ENCODE assay signal across 28 cellular contexts in genomic region chr21:43342301-43342881, GRCh38.
DNase-seq lines count a peak whose midpoint lies in the region; ATAC-seq, FAIRE-seq and TF ChIP-seq lines count a peak whose summit lies in the region.
"Had no signal": no experiment of that assay in that cellular context is flagged by ENCODE, and none has a peak within 500 bp of the region (broad histone marks: within the 10 kb centered on the region; RNA-seq: fewer than 3 reads in every experiment).

No MANE protein-coding gene starts in this region.

- no TSS peak for BruUV-seq in K562 (replicated peaks; lab: Mats Ljungman, UMichigan)

- H3K9me3 Mint-ChIP-seq in neural progenitor cell, result peaks cover 6% of the 10 kb centered on the region
- H3K9me3 Mint-ChIP-seq: T-cell had no signal

- H4K20me1 ChIP-seq in K562 (replicated peaks; ENCODE audit: control insufficient read depth, insufficient read depth, low read length), result 0 out of 2 replicates have a peak, but pooled peaks cover 3% of the 10 kb centered on the region
- no peaks in the 10 kb centered on the region for H4K20me1 ChIP-seq in neural progenitor cell (ENCODE audit: low read depth)

- no peak for DNase-seq in HEK293T (ENCODE audit: extremely low spot score)
- no peak for DNase-seq in K562 (ENCODE audit: extremely low read depth in 1 of 4, low spot score in 3 of 4)
- no peak for DNase-seq in neural progenitor cell (ENCODE audit: low spot score)
- no peak for DNase-seq in urothelium cell line (ENCODE audit: low spot score)
- no peak for DNase-seq in A172 (ENCODE audit: low spot score)
- no peak for DNase-seq in aorta
- DNase-seq: activated CD4-positive, alpha-beta memory T cell treated with anti-CD3 and anti-CD28 coated beads for 36 hours; anterior cingulate cortex; caudate nucleus; CD4-positive, alpha-beta memory T cell; cortex of kidney; effector memory CD8-positive, alpha-beta T cell; erythroblast; H7; heart left ventricle; MM.1S; NCI-H2081 treated with DMSO at 0.1 percent for 48 hours; NCI-H226; stimulated activated naive CD8-positive, alpha-beta T cell treated with anti-CD3 and anti-CD28 coated beads, Interleukin-15, amount 100 ng/mL, for 72 hours; T-cell; tibial artery had no signal

- 23% methylated on average over 17 of the region's 17 CpGs for WGBS in K562 (ENCODE audit: insufficient coverage, low coverage, missing lambda C conversion rate)
- WGBS in aorta, 2 donors, result 89 to 96% methylated on average over 17 of the region's 17 CpGs

- H3K27ac ChIP-seq in K562 (ENCODE audit: extremely low read depth, low read depth, low read length) (no peak overlapping the region), neural progenitor cell (no peak overlapping the region), aorta (ENCODE audit: low read depth in 1 of 2, low read length in 2 of 2) (no peak overlapping the region)
- H3K27ac ChIP-seq: heart left ventricle, KMS-11, tibial artery had no signal

- H3F3A ChIP-seq in neural progenitor cell (ENCODE audit: low read depth), result no peaks in the 10 kb centered on the region

- H3K27me3 Mint-ChIP-seq in neural progenitor cell (ENCODE audit: insufficient read depth, low read depth), result peaks cover 9% of the 10 kb centered on the region
- H3K27me3 Mint-ChIP-seq: activated CD4-positive, alpha-beta memory T cell treated with anti-CD3 and anti-CD28 coated beads for 36 hours had no signal

- POLR2A ChIA-PET in HEK293T (lab: Yijun Ruan, JAX) (no interaction called here), K562 (lab: Yijun Ruan, JAX) (interaction anchor here (0.8 to 1.0 kb wide), 2 partner anchors 13 to 32 kb away, joined by 3 read pairs; no protein-coding TSS in a partner anchor)

- no peak overlapping the region for H2AFZ ChIP-seq in K562 (ENCODE audit: low read depth, low read length)
- no peak overlapping the region for H2AFZ ChIP-seq in neural progenitor cell (replicated peaks)

- in situ Hi-C loops in K562 (cut with MboI), result no loop called here

- H3K4me2 ChIP-seq in K562 (ENCODE audit: insufficient read depth, low read length) (no peak overlapping the region), neural progenitor cell (no peak overlapping the region)
- H3K4me2 ChIP-seq: KMS-11 had no signal

- TF ChIP-seq POLR2A in K562 (conservative IDR thresholded peaks at IDR 0.05), result no peak

- H3K4me1 ChIP-seq in K562 (replicated peaks in 1 of 2; ENCODE audit: control insufficient read depth in 2 of 2, insufficient read depth in 2 of 2, low read length in 2 of 2), result peaks cover 0 to 51% of the 10 kb centered on the region in 2 experiments; a peak in 2 of 5 replicates
- no peaks in the 10 kb centered on the region for H3K4me1 ChIP-seq in neural progenitor cell
- no peaks in the 10 kb centered on the region for H3K4me1 ChIP-seq in aorta (ENCODE audit: control insufficient read depth in 1 of 2, insufficient read depth in 2 of 2, low read length in 2 of 2)

- FAIRE-seq in K562 (lab: Jason Lieb, UNC) (no peak), urothelium cell line (lab: Jason Lieb, UNC) (peak; percentile 99)

- no peaks in the 10 kb centered on the region for H3K9me3 ChIP-seq in K562 (replicated peaks; ENCODE audit: control insufficient read depth, insufficient read depth, low read depth, low read length)
- no peaks in the 10 kb centered on the region for H3K9me3 ChIP-seq in neural progenitor cell (ENCODE audit: low read depth)
- no peaks in the 10 kb centered on the region for H3K9me3 ChIP-seq in aorta (ENCODE audit: control insufficient read depth, low read length)
- H3K9me3 ChIP-seq: heart left ventricle, mucosa of descending colon, tibial artery had no signal

- peaks cover 31% of the 10 kb centered on the region for H3K4me1 Mint-ChIP-seq in neural progenitor cell

- H3K9ac ChIP-seq in K562 (ENCODE audit: insufficient read depth in 1 of 2, low read depth in 2 of 2, low read length in 2 of 2), result no peak overlapping the region
- no peak overlapping the region for H3K9ac ChIP-seq in neural progenitor cell
- H3K9ac ChIP-seq: KMS-11 had no signal

- H3K4me3 ChIP-seq in K562 (no peak overlapping the region), neural progenitor cell (no peak overlapping the region), aorta (ENCODE audit: low read length in 2 of 2) (no peak overlapping the region)
- H3K4me3 ChIP-seq: heart left ventricle, mucosa of descending colon, tibial artery had no signal

- no peaks in the 10 kb centered on the region for H3K36me3 ChIP-seq in K562 (ENCODE audit: control insufficient read depth, insufficient read depth, low read length)
- no peaks in the 10 kb centered on the region for H3K36me3 ChIP-seq in neural progenitor cell
- H3K36me3 ChIP-seq in aorta (ENCODE audit: control insufficient read depth in 1 of 2, insufficient read depth in 2 of 2, low read length in 1 of 2), result no peaks in the 10 kb centered on the region
- H3K36me3 ChIP-seq: heart left ventricle, tibial artery had no signal

- peak overlapping the region; percentile 51 for H3K4me3 Mint-ChIP-seq in neural progenitor cell
- H3K4me3 Mint-ChIP-seq: activated CD4-positive, alpha-beta memory T cell treated with anti-CD3 and anti-CD28 coated beads for 36 hours; activated naive CD8-positive, alpha-beta T cell; CD4-positive, alpha-beta memory T cell; effector memory CD8-positive, alpha-beta T cell; neural crest cell; stimulated activated naive CD8-positive, alpha-beta T cell treated with anti-CD3 and anti-CD28 coated beads, Interleukin-15, amount 100 ng/mL, for 72 hours; T-cell had no signal

- no peaks in the 10 kb centered on the region for H3K9me1 ChIP-seq in K562 (ENCODE audit: control insufficient read depth, insufficient read depth, low read length)

- intact Hi-C loops in K562 (cut with micrococcal nuclease), result no loop called here
- intact Hi-C loops in aorta (cut with DNase I), result no loop called here

- ATAC-seq in K562 (no peak), aorta (ENCODE audit: low FRiP score) (no peak), HG03280 (IDR thresholded peaks at IDR 0.05; ENCODE audit: unreplicated experiment) (no peak)
- ATAC-seq: activated CD4-positive, CD25-positive, alpha-beta regulatory T cell treated with anti-CD3 and anti-CD28 coated beads, Interleukin-2, amount 50 U/mL, for 24 hours; effector memory CD8-positive, alpha-beta T cell; stimulated activated naive CD8-positive, alpha-beta T cell treated with anti-CD3 and anti-CD28 coated beads, Interleukin-15, amount 100 ng/mL, for 72 hours; T-cell had no signal

- no peak for TF ChIP-seq RAD21 in K562 (CRISPR knock-in tag; conservative IDR thresholded peaks at IDR 0.05 in 1 of 2, IDR thresholded peaks at IDR 0.05 in 1 of 2)

- peaks cover 33 to 88% of the 10 kb centered on the region in 2 experiments; a peak in 4 of 5 replicates for H3K27me3 ChIP-seq in K562 (ENCODE audit: control insufficient read depth in 2 of 2, insufficient read depth in 2 of 2, low read length in 2 of 2)
- H3K27me3 ChIP-seq in neural progenitor cell, result no peaks in the 10 kb centered on the region
- no peaks in the 10 kb centered on the region for H3K27me3 ChIP-seq in aorta (ENCODE audit: control insufficient read depth in 1 of 2, insufficient read depth in 2 of 2, low read length in 1 of 2)
- H3K27me3 ChIP-seq: heart left ventricle had no signal

- no peak for TF ChIP-seq CTCF in K562 (IDR thresholded peaks at IDR 0.05 in 2 of 3, conservative IDR thresholded peaks at IDR 0.05 in 1 of 3; ENCODE audit: insufficient read depth in 2 of 3, low read depth in 1 of 3, low read length in 3 of 3)
- TF ChIP-seq CTCF in neural progenitor cell (IDR thresholded peaks at IDR 0.05), result no peak

- no peak for TF ChIP-seq EP300 in K562 (IDR thresholded peaks at IDR 0.05; ENCODE audit: low read length)

- peaks cover 1% of the 10 kb centered on the region for H3K36me3 Mint-ChIP-seq in neural progenitor cell
- H3K36me3 Mint-ChIP-seq: activated CD4-positive, alpha-beta memory T cell treated with anti-CD3 and anti-CD28 coated beads for 36 hours; activated naive CD8-positive, alpha-beta T cell; CD4-positive, alpha-beta memory T cell; T-cell had no signal

- H3K27ac Mint-ChIP-seq in neural progenitor cell, result peak overlapping the region; percentile 89
- H3K27ac Mint-ChIP-seq: activated CD4-positive, alpha-beta memory T cell treated with anti-CD3 and anti-CD28 coated beads for 36 hours; activated naive CD8-positive, alpha-beta T cell; activated T-helper 2 cell treated with anti-CD3 and anti-CD28 coated beads, Interferon-gamma antibody, Interleukin-2, Interleukin-4, amounts not matched to agents 10 μg/mL and 5 μg/mL and 100 μg/mL, durations not matched to agents 14 hours and 24 hours and 36 hours; effector memory CD8-positive, alpha-beta T cell; stimulated activated naive CD8-positive, alpha-beta T cell treated with anti-CD3 and anti-CD28 coated beads, Interleukin-15, amount 100 ng/mL, for 72 hours; T-cell had no signal

- no peaks in the 10 kb centered on the region for H3K79me2 ChIP-seq in K562 (ENCODE audit: control insufficient read depth, insufficient read depth, low read length)
- H3K79me2 ChIP-seq in neural progenitor cell (ENCODE audit: low read depth), result no peaks in the 10 kb centered on the region

- CTCF ChIA-PET in HEK293T (lab: Yijun Ruan, JAX), result no interaction called here
- CTCF ChIA-PET in K562 (lab: Yijun Ruan, JAX; ENCODE audit: low intra/inter-chr PET ratio), result no interaction called here

TF ChIP-seq in HEK293T, 16 proteins besides CTCF, POLR2A, EP300 and RAD21:
- no peak for TF ChIP-seq ZNF384 (IDR thresholded peaks at IDR 0.05)
- TF ChIP-seq CTBP1 (IDR thresholded peaks at IDR 0.05; ENCODE audit: borderline replicate concordance), result no peak
- TF ChIP-seq ELF4 (IDR thresholded peaks at IDR 0.05), result 0 out of 2 replicates have a peak, but pooled peaks have one; percentile 18
- no peak for TF ChIP-seq FOXM1 (IDR thresholded peaks at IDR 0.05; ENCODE audit: borderline replicate concordance)
- TF ChIP-seq HDGF (IDR thresholded peaks at IDR 0.05; ENCODE audit: borderline replicate concordance), result no peak
- TF ChIP-seq L3MBTL2 (conservative IDR thresholded peaks at IDR 0.05), result no peak
- TF ChIP-seq TARDBP (IDR thresholded peaks at IDR 0.05), result no peak
- no peak for TF ChIP-seq FOXA1 (IDR thresholded peaks at IDR 0.05)
- TF ChIP-seq ARNT (IDR thresholded peaks at IDR 0.05), result no peak

TF ChIP-seq in K562, 482 proteins besides CTCF, POLR2A, EP300 and RAD21 (continues in another document):
- TF ChIP-seq HNRNPL (IDR thresholded peaks at IDR 0.05; ENCODE audit: low read depth, low read length) (no peak), FOXK1 (CRISPR knock-in tag; IDR thresholded peaks at IDR 0.05; ENCODE audit: borderline replicate concordance) (no peak), KAT7 (CRISPR knock-in tag; IDR thresholded peaks at IDR 0.05; ENCODE audit: borderline replicate concordance) (no peak), ZC3H8 (IDR thresholded peaks at IDR 0.05) (no peak), SMARCE1 (IDR thresholded peaks at IDR 0.05) (no peak), CBX5 (IDR thresholded peaks at IDR 0.05; ENCODE audit: borderline replicate concordance, low read depth) (no peak), CBX8 (IDR thresholded peaks at IDR 0.05; ENCODE audit: borderline replicate concordance, extremely low read depth, low read depth, low read length, poor library complexity, severe bottlenecking) (no peak)
